In the genomic region with DNA sequence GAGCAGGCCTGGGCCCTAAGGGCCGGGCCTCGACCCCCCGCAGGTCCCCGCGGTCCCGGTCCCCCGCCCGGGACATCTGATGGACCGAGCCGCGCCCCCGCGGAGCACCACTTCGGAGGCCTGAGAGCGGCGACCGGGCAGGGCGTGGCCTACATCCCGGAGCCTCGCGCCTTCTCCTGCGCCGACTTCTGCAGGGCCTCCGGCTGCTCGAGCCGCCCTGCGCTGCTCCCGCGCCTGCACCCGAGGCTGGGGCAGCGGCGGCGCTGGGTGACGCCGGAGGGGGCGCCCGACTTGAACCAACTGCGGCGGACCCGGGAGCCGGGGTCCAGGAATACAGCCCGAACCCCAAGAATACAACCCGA, we compare ENCODE assay signal across 12 cellular contexts. TPM values are rescaled to one million over a fixed set of nuclear protein-coding genes. Genes with fewer than 3 reads are reported as not detected.
A peak's percentile ranks its signal among the peaks of the same experiment; 100 is the strongest.
DNase-seq lines count a peak whose midpoint lies in the region; ATAC-seq and TF ChIP-seq lines count a peak whose summit lies in the region.
"Had no signal": no experiment of that assay in that cellular context is flagged by ENCODE, and none has a peak within 500 bp of the region (broad histone marks: within the 10 kb centered on the region; RNA-seq: fewer than 3 reads in every experiment).

No MANE protein-coding gene starts in this region.

- H3K27ac ChIP-seq in BLaER1 treated with 17β-estradiol and CSF1 and Interleukin-3, amounts not matched to agents 10 nM and 100 nM, result no peak overlapping the region
- H3K27ac ChIP-seq in RWPE1, result no peak overlapping the region

- H3K9ac ChIP-seq in BLaER1 treated with 17β-estradiol and CSF1 and Interleukin-3, amounts not matched to agents 10 nM and 100 nM, result no peak overlapping the region

- H3K4me3 ChIP-seq in BLaER1 treated with 17β-estradiol and CSF1 and Interleukin-3, amounts not matched to agents 10 nM and 100 nM, result no peak overlapping the region; a peak in 1 of 20 replicates

- intact Hi-C loops in activated B cell treated with CpG ODN at 0.5 μM for 24 hours (cut with micrococcal nuclease) (no loop called here), posterior vena cava (cut with DNase I) (no loop called here)

- POLR2A ChIA-PET in activated B cell treated with CpG ODN at 0.5 μM for 24 hours (lab: Charles Lee), result no interaction called here
- POLR2A ChIA-PET in RWPE1 (lab: Yijun Ruan, JAX; ENCODE audit: low non-redundant PET), result no interaction called here

- H3K4me3 Mint-ChIP-seq in activated B cell treated with CpG ODN at 0.5 μM for 24 hours, result no peak overlapping the region
- H3K4me3 Mint-ChIP-seq in effector memory CD8-positive, alpha-beta T cell, result peak overlapping the region; percentile 35 to 62

- H3K36me3 Mint-ChIP-seq in activated B cell treated with CpG ODN at 0.5 μM for 24 hours (ENCODE audit: low read depth), result peaks cover 3% of the 10 kb centered on the region
- H3K36me3 Mint-ChIP-seq in effector memory CD8-positive, alpha-beta T cell (ENCODE audit: insufficient read depth), result peaks cover 4% of the 10 kb centered on the region

- H3K36me3 ChIP-seq in BLaER1 treated with 17β-estradiol and CSF1 and Interleukin-3, amounts not matched to agents 10 nM and 100 nM, result no peaks in the 10 kb centered on the region

- DNase-seq in activated B cell treated with CpG ODN at 0.5 μM for 24 hours (no peak), posterior vena cava (ENCODE audit: low spot score) (peak; percentile 79), RWPE1 (ENCODE audit: low spot score) (no peak), A172 (ENCODE audit: low spot score) (no peak)
- DNase-seq in effector memory CD8-positive, alpha-beta T cell, result peak in 2 of 3 experiments; percentile 17 to 19
- DNase-seq: DND-41 had no signal

- ATAC-seq in activated B cell treated with CpG ODN at 0.5 μM for 24 hours (ENCODE audit: low read depth) (peak; percentile 58), HG03571 (IDR thresholded peaks at IDR 0.05; ENCODE audit: unreplicated experiment) (no peak), GM18511 (IDR thresholded peaks at IDR 0.05; ENCODE audit: unreplicated experiment) (no peak)
- peak; percentile 90 for ATAC-seq in effector memory CD8-positive, alpha-beta T cell (replicated peaks)

- peaks cover 23 to 39% (median 31%) of the 10 kb centered on the region in 11 experiments for H3K27me3 ChIP-seq in BLaER1 treated with 17β-estradiol and CSF1 and Interleukin-3, amounts not matched to agents 10 nM and 100 nM

- CTCF ChIA-PET in activated B cell treated with CpG ODN at 0.5 μM for 24 hours (lab: Charles Lee), result no interaction called here
- CTCF ChIA-PET in RWPE1 (lab: Yijun Ruan, JAX), result interaction anchor here (0.6 kb wide), 1 partner anchor 19 kb away, joined by 4 read pairs; no protein-coding TSS in a partner anchor

- peak overlapping the region in 6 of 11 experiments; percentile 17 to 26 (median 21); a peak in 5 of 22 replicates for H3K4me2 ChIP-seq in BLaER1 treated with 17β-estradiol and CSF1 and Interleukin-3, amounts not matched to agents 10 nM and 100 nM

- H3K4me1 ChIP-seq in BLaER1 treated with 17β-estradiol and CSF1 and Interleukin-3, amounts not matched to agents 10 nM and 100 nM, result peaks cover 0 to 16% (median 6%) of the 10 kb centered on the region in 10 experiments; a peak in 7 of 20 replicates

- no peaks in the 10 kb centered on the region for H4K20me1 ChIP-seq in BLaER1 treated with 17β-estradiol and CSF1 and Interleukin-3, amounts not matched to agents 10 nM and 100 nM

- TF ChIP-seq CTCF in activated B cell treated with CpG ODN at 0.5 μM for 24 hours (IDR thresholded peaks at IDR 0.05), result no peak
- no peak for TF ChIP-seq CTCF in RWPE1 (conservative IDR thresholded peaks at IDR 0.05; ENCODE audit: low read depth)

- H3K27me3 Mint-ChIP-seq in activated B cell treated with CpG ODN at 0.5 μM for 24 hours, result peaks cover 46% of the 10 kb centered on the region
- H3K27me3 Mint-ChIP-seq in effector memory CD8-positive, alpha-beta T cell, result peaks cover 19 to 21% of the 10 kb centered on the region in 2 donors

- H3K9me3 Mint-ChIP-seq in activated B cell treated with CpG ODN at 0.5 μM for 24 hours, result peaks cover 17% of the 10 kb centered on the region
- H3K9me3 Mint-ChIP-seq in effector memory CD8-positive, alpha-beta T cell, result no peaks in the 10 kb centered on the region

- peaks cover 2% of the 10 kb centered on the region for H3K4me1 Mint-ChIP-seq in activated B cell treated with CpG ODN at 0.5 μM for 24 hours
- peaks cover 0 to 5% of the 10 kb centered on the region in 2 donors for H3K4me1 Mint-ChIP-seq in effector memory CD8-positive, alpha-beta T cell (ENCODE audit: low read depth in 2 of 2)

- H3K27ac Mint-ChIP-seq in activated B cell treated with CpG ODN at 0.5 μM for 24 hours, result no peak overlapping the region
- no peak overlapping the region for H3K27ac Mint-ChIP-seq in effector memory CD8-positive, alpha-beta T cell

- H3K9me3 ChIP-seq in BLaER1 treated with 17β-estradiol and CSF1 and Interleukin-3, amounts not matched to agents 10 nM and 100 nM (replicated peaks in 1 of 11), result peaks cover 23 to 51% (median 41%) of the 10 kb centered on the region in 11 experiments

RNA-seq across cellular contexts. Expression of a gene that starts 14.9 kb away (rescaled TPM):
- total RNA-seq in activated B cell treated with CpG ODN at 0.5 μM for 24 hours (not detected in 2 replicates), posterior vena cava (under 1 TPM in 1 of 2 donors, not detected in 1; 0.48 TPM)
- not detected in 2 replicates for total RNA-seq in A172 (2014; rRNA removed; shearing (Covaris generic))
- total RNA-seq: activated CD8-positive, alpha-beta memory T cell treated with anti-CD3 and anti-CD28 coated beads for 36 hours; glomerular endothelial cell; M059J had no signal

RNA-seq across cellular contexts. Expression of a gene that starts 44.6 kb away (rescaled TPM):
- total RNA-seq in activated B cell treated with CpG ODN at 0.5 μM for 24 hours, result not detected in 2 replicates
- total RNA-seq in posterior vena cava, result 1 to 10 TPM; 1.3 to 2.1 TPM
- total RNA-seq in A172 (2014; rRNA removed; shearing (Covaris generic)), result 0.22 and 0.29 TPM in 2 replicates
- total RNA-seq: M059J had no signal

RNA-seq across cellular contexts. Expression of a gene that starts 51.8 kb away (rescaled TPM):
- total RNA-seq in activated B cell treated with CpG ODN at 0.5 μM for 24 hours (not detected in 2 replicates), posterior vena cava (under 1 TPM; 0.14 to 0.28 TPM)
- 0.34 and 0.53 TPM in 2 replicates for total RNA-seq in A172 (2014; rRNA removed; shearing (Covaris generic))

Comparison
In these comparisons a context has a peak if more than half of its experiments do, and no peak if none do; other contexts are left out.
1. ATAC-seq: peak in activated B cell treated with CpG ODN at 0.5 μM for 24 hours (single experiment) and effector memory CD8-positive, alpha-beta T cell (single experiment); none in HG03571 (single experiment) and GM18511 (single experiment).
2. DNase-seq: peak in effector memory CD8-positive, alpha-beta T cell (2 of 3) and posterior vena cava (single experiment); none in activated B cell treated with CpG ODN at 0.5 μM for 24 hours (single experiment), RWPE1 (single experiment) and A172 (single experiment).